ENCODE assay signal across 1 cellular context in the genomic region with DNA sequence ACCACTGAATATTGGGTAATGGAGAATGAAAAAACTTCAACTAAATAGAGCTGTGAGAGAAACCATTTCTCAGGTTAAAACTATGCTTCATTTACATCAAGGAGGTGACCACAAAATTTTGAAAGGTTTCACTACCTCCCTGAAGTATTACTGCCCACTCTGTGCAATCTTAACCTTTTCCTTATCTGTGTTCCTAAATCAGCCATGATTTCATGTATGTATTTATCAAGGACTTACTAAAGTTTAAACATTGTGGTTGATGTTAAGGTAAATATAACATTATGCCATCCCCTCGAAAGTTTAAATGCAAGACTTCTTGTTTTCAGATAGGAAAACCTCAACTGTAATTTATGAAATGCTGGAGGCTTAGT.
TF ChIP-seq lines count a peak whose summit lies in the region.

No MANE protein-coding gene starts in this region.

TF ChIP-seq in SK-N-SH, 30 proteins besides CTCF, POLR2A, EP300 and RAD21 (continued from another document):
- no peak for TF ChIP-seq USF2 (IDR thresholded peaks at IDR 0.05; ENCODE audit: borderline replicate concordance, low read depth, low read length)
- no peak for TF ChIP-seq RXRA (IDR thresholded peaks at IDR 0.05; ENCODE audit: borderline replicate concordance, low read depth)
- no peak for TF ChIP-seq EZH2phosphoT487 (IDR thresholded peaks at IDR 0.05; ENCODE audit: borderline replicate concordance, low read depth)
- TF ChIP-seq, protein P1, sequence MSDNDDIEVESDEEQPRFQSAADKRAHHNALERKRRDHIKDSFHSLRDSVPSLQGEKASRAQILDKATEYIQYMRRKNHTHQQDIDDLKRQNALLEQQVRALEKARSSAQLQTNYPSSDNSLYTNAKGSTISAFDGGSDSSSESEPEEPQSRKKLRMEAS (IDR thresholded peaks at IDR 0.05; ENCODE audit: low read depth) = no peak
- TF ChIP-seq TEAD4 (IDR thresholded peaks at IDR 0.05; ENCODE audit: borderline replicate concordance, insufficient read depth) = no peak
- TF ChIP-seq ELF1 (IDR thresholded peaks at IDR 0.05) = no peak
- no peak for TF ChIP-seq MEF2A (IDR thresholded peaks at IDR 0.05; ENCODE audit: borderline replicate concordance, low read depth)
- TF ChIP-seq RFX5 (IDR thresholded peaks at IDR 0.05; ENCODE audit: low read length) = no peak
